ENCODE assay signal across 1 cellular context in genomic region chr1:181114574-181115366, GRCh38.
TF ChIP-seq lines count a peak whose summit lies in the region.

No MANE protein-coding gene starts in this region.

TF ChIP-seq in GM23338, 12 proteins besides CTCF, POLR2A, EP300 and RAD21:
- TF ChIP-seq REST (IDR thresholded peaks at IDR 0.05; ENCODE audit: unreplicated experiment) (no peak), JUNB (IDR thresholded peaks at IDR 0.05; ENCODE audit: unreplicated experiment) (no peak), ZNF331 (CRISPR knock-in tag; IDR thresholded peaks at IDR 0.05; ENCODE audit: low read depth) (peak; percentile 59), POLR2AphosphoS5 (IDR thresholded peaks at IDR 0.05; ENCODE audit: low read depth) (no peak), CREB1 (CRISPR knock-in tag; IDR thresholded peaks at IDR 0.05; ENCODE audit: low read depth) (no peak)
- TF ChIP-seq, protein P1, sequence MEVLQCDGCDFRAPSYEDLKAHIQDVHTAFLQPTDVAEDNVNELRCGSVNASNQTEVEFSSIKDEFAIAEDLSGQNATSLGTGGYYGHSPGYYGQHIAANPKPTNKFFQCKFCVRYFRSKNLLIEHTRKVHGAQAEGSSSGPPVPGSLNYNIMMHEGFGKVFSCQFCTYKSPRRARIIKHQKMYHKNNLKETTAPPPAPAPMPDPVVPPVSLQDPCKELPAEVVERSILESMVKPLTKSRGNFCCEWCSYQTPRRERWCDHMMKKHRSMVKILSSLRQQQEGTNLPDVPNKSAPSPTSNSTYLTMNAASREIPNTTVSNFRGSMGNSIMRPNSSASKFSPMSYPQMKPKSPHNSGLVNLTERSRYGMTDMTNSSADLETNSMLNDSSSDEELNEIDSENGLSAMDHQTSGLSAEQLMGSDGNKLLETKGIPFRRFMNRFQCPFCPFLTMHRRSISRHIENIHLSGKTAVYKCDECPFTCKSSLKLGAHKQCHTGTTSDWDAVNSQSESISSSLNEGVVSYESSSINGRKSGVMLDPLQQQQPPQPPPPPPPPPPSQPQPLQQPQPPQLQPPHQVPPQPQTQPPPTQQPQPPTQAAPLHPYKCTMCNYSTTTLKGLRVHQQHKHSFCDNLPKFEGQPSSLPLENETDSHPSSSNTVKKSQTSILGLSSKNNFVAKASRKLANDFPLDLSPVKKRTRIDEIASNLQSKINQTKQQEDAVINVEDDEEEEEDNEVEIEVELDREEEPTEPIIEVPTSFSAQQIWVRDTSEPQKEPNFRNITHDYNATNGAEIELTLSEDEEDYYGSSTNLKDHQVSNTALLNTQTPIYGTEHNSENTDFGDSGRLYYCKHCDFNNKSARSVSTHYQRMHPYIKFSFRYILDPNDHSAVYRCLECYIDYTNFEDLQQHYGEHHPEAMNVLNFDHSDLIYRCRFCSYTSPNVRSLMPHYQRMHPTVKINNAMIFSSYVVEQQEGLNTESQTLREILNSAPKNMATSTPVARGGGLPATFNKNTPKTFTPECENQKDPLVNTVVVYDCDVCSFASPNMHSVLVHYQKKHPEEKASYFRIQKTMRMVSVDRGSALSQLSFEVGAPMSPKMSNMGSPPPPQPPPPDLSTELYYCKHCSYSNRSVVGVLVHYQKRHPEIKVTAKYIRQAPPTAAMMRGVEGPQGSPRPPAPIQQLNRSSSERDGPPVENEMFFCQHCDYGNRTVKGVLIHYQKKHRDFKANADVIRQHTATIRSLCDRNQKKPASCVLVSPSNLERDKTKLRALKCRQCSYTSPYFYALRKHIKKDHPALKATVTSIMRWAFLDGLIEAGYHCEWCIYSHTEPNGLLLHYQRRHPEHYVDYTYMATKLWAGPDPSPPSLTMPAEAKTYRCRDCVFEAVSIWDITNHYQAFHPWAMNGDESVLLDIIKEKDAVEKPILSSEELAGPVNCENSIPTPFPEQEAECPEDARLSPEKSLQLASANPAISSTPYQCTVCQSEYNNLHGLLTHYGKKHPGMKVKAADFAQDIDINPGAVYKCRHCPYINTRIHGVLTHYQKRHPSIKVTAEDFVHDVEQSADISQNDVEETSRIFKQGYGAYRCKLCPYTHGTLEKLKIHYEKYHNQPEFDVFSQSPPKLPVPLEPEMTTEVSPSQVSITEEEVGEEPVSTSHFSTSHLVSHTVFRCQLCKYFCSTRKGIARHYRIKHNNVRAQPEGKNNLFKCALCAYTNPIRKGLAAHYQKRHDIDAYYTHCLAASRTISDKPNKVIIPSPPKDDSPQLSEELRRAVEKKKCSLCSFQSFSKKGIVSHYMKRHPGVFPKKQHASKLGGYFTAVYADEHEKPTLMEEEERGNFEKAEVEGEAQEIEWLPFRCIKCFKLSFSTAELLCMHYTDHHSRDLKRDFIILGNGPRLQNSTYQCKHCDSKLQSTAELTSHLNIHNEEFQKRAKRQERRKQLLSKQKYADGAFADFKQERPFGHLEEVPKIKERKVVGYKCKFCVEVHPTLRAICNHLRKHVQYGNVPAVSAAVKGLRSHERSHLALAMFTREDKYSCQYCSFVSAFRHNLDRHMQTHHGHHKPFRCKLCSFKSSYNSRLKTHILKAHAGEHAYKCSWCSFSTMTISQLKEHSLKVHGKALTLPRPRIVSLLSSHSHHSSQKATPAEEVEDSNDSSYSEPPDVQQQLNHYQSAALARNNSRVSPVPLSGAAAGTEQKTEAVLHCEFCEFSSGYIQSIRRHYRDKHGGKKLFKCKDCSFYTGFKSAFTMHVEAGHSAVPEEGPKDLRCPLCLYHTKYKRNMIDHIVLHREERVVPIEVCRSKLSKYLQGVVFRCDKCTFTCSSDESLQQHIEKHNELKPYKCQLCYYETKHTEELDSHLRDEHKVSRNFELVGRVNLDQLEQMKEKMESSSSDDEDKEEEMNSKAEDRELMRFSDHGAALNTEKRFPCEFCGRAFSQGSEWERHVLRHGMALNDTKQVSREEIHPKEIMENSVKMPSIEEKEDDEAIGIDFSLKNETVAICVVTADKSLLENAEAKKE (CRISPR knock-in tag; IDR thresholded peaks at IDR 0.05) = no peak
